ENCODE assay signal across 8 cellular contexts in genomic region chr6:131950767-131951575, GRCh38. TPM values are rescaled to one million over a fixed set of nuclear protein-coding genes. Genes with fewer than 3 reads are reported as not detected.
DNase-seq lines count a peak whose midpoint lies in the region; ATAC-seq and TF ChIP-seq lines count a peak whose summit lies in the region.

TSS of gene CCN2 (minus strand) at chr6:131951372. CDS start at chr6:131951172, 200 bp downstream.

- H3K27ac ChIP-seq in Peyer's patch (peak within 1 kb of the TSS; percentile 74 to 95 (median 86)), smooth muscle cell (ENCODE audit: low read depth) (peak within 1 kb of the TSS; percentile 88)

- no peak within 1 kb of the TSS for H3K27ac Mint-ChIP-seq in dendritic cell treated with granulocyte-macrophage colony-stimulating factor and Interleukin-4, amounts not matched to agents 40 ng/mL and 50 ng/mL, for 4 days

- peak; percentile 75 to 77 for TF ChIP-seq POLR2A in Peyer's patch (IDR thresholded peaks at IDR 0.05)

- H3K4me3 ChIP-seq in AG04449 (ENCODE audit: low read depth, low read length) (peak within 1 kb of the TSS; percentile 97), Peyer's patch (peak within 1 kb of the TSS; percentile 48 to 85 (median 66)), kidney epithelial cell (ENCODE audit: low read depth, low read length) (peak within 1 kb of the TSS; percentile 57), smooth muscle cell (peak within 1 kb of the TSS; percentile 75)

- H3K4me2 ChIP-seq in smooth muscle cell: peak within 1 kb of the TSS; percentile 85

- no peaks in the 10 kb centered on the region for H3K4me1 ChIP-seq in Peyer's patch
- H3K4me1 ChIP-seq in smooth muscle cell (ENCODE audit: low read depth): peaks cover 35% of the 10 kb centered on the region

- ATAC-seq in GM18498 (IDR thresholded peaks at IDR 0.05; ENCODE audit: unreplicated experiment) (peak; percentile 41), GM19467 (IDR thresholded peaks at IDR 0.05; ENCODE audit: unreplicated experiment) (no peak), HG02588 (IDR thresholded peaks at IDR 0.05; ENCODE audit: unreplicated experiment) (no peak)

- no peaks in the 10 kb centered on the region for H3K9me3 Mint-ChIP-seq in dendritic cell treated with granulocyte-macrophage colony-stimulating factor and Interleukin-4, amounts not matched to agents 40 ng/mL and 50 ng/mL, for 4 days

- POLR2A ChIA-PET in AG04449 (lab: Yijun Ruan, JAX): interaction anchor here (0.6 to 6.2 kb wide), 59 partner anchors 9 to 347 kb away, joined by 3 to 105 read pairs (median 5); no protein-coding TSS in a partner anchor

- H3F3A ChIP-seq in smooth muscle cell (ENCODE audit: low read depth): peaks cover 41% of the 10 kb centered on the region

- H2AFZ ChIP-seq in smooth muscle cell (ENCODE audit: low read depth): no peak within 1 kb of the TSS

- H3K27me3 ChIP-seq in Peyer's patch (no peaks in the 10 kb centered on the region), kidney epithelial cell (ENCODE audit: control insufficient read depth, insufficient read depth, low read length) (no peaks in the 10 kb centered on the region), smooth muscle cell (ENCODE audit: low read depth) (no peaks in the 10 kb centered on the region)

- DNase-seq in AG04449 (ENCODE audit: low read depth, low spot score) (peak; percentile 99), Peyer's patch (peak; percentile 38 to 81 (median 78)), kidney epithelial cell (ENCODE audit: low read depth) (peak; percentile 97), smooth muscle cell (lab: John Stamatoyannopoulos, UW; ENCODE audit: unreplicated experiment) (peak; percentile 49)

- peaks cover 7% of the 10 kb centered on the region for H3K79me2 ChIP-seq in smooth muscle cell (ENCODE audit: low read depth)

- peaks cover 6% of the 10 kb centered on the region for H3K4me1 Mint-ChIP-seq in dendritic cell treated with granulocyte-macrophage colony-stimulating factor and Interleukin-4, amounts not matched to agents 40 ng/mL and 50 ng/mL, for 4 days (ENCODE audit: low read depth)

- intact Hi-C loops in dendritic cell treated with granulocyte-macrophage colony-stimulating factor and Interleukin-4, amounts not matched to agents 40 ng/mL and 50 ng/mL, for 4 days (cut with micrococcal nuclease): no loop called here

- H3K36me3 ChIP-seq in Peyer's patch (no peaks in the 10 kb centered on the region), kidney epithelial cell (ENCODE audit: control insufficient read depth, insufficient read depth, low read length) (peaks cover 2% of the 10 kb centered on the region), smooth muscle cell (ENCODE audit: low read depth) (no peaks in the 10 kb centered on the region)

- WGBS in smooth muscle cell (ENCODE audit: low lambda C conversion rate): under 1% methylated on average over 70 of the region's 97 CpGs

- H3K9me3 ChIP-seq in Peyer's patch (no peaks in the 10 kb centered on the region), smooth muscle cell (replicated peaks; ENCODE audit: low read depth) (no peaks in the 10 kb centered on the region)

- CTCF ChIA-PET in AG04449 (lab: Yijun Ruan, JAX): interaction anchor here (0.7 to 3.9 kb wide), 13 partner anchors 13 to 347 kb away, joined by 3 to 24 read pairs (median 4); no protein-coding TSS in a partner anchor

- peak within 1 kb of the TSS; percentile 55 for H3K4me3 Mint-ChIP-seq in dendritic cell treated with granulocyte-macrophage colony-stimulating factor and Interleukin-4, amounts not matched to agents 40 ng/mL and 50 ng/mL, for 4 days

- H3K9ac ChIP-seq in smooth muscle cell (ENCODE audit: low read depth): peak within 1 kb of the TSS; percentile 87

- peaks cover 64% of the 10 kb centered on the region for H3K27me3 Mint-ChIP-seq in dendritic cell treated with granulocyte-macrophage colony-stimulating factor and Interleukin-4, amounts not matched to agents 40 ng/mL and 50 ng/mL, for 4 days

- no peaks in the 10 kb centered on the region for H3K36me3 Mint-ChIP-seq in dendritic cell treated with granulocyte-macrophage colony-stimulating factor and Interleukin-4, amounts not matched to agents 40 ng/mL and 50 ng/mL, for 4 days (ENCODE audit: low read depth)

- no peak for TF ChIP-seq CTCF in AG04449 (IDR thresholded peaks at IDR 0.05; ENCODE audit: insufficient read depth, low read length, missing control alignments)
- no peak for TF ChIP-seq CTCF in Peyer's patch (IDR thresholded peaks at IDR 0.05)
- no peak for TF ChIP-seq CTCF in kidney epithelial cell (IDR thresholded peaks at IDR 0.05; ENCODE audit: insufficient read depth, low read length, poor library complexity, severe bottlenecking)
- TF ChIP-seq CTCF in smooth muscle cell (IDR thresholded peaks at IDR 0.05; ENCODE audit: borderline replicate concordance, insufficient read depth, poor library complexity, severe bottlenecking): no peak

- peaks cover 26% of the 10 kb centered on the region for H4K20me1 ChIP-seq in smooth muscle cell (ENCODE audit: low read depth)

RNA-seq across cellular contexts. Expression of gene CCN2, which starts in this region (rescaled TPM):
- total RNA-seq in Peyer's patch (100 to 1,000 TPM in 1 of 4 donors, 10 to 100 TPM in 3; 28.7 to 262 (median 72.2) TPM), kidney epithelial cell (172 and 194 TPM in 2 replicates), smooth muscle cell (1,180 and 1,197 TPM in 2 replicates)
- 1,697 and 2,448 TPM in 2 replicates for polyA plus RNA-seq in smooth muscle cell

Comparison
In these comparisons a context has a peak if more than half of its experiments do, and no peak if none do; other contexts are left out.
1. DNase-seq: peak in every context shown above with its lines; median percentile 99 in AG04449; 97 in kidney epithelial cell; 78 in Peyer's patch; 49 in smooth muscle cell.